In genomic region chr12:95733156-95733825, GRCh38 we compare ENCODE assay signal across 13 cellular contexts. TPM values are rescaled to one million over a fixed set of nuclear protein-coding genes. Genes with fewer than 3 reads are reported as not detected.
DNase-seq lines count a peak whose midpoint lies in the region; ATAC-seq and TF ChIP-seq lines count a peak whose summit lies in the region.
"Had no signal": no experiment of that assay in that cellular context is flagged by ENCODE, and none has a peak within 500 bp of the region (broad histone marks: within the 10 kb centered on the region; RNA-seq: fewer than 3 reads in every experiment).

No MANE protein-coding gene starts in this region.

- ATAC-seq in T-helper 17 cell (no peak), GM18909 (IDR thresholded peaks at IDR 0.05; ENCODE audit: poor library complexity, unreplicated experiment) (no peak)
- no peak for ATAC-seq in activated T-cell treated with anti-CD3 and anti-CD28 coated beads, Interleukin-2, amount 50 U/mL, for 4 hours
- ATAC-seq: HCT116 had no signal

- POLR2A ChIA-PET in A673 (lab: Charles Lee; ENCODE audit: low non-redundant PET) = interaction anchor here (0.6 kb wide), 1 partner anchor 94 kb away, joined by 3 read pairs; no protein-coding TSS in a partner anchor

- H3K4me3 Mint-ChIP-seq in T-helper 17 cell = no peak overlapping the region
- H3K4me3 Mint-ChIP-seq in activated T-cell treated with anti-CD3 and anti-CD28 coated beads, Interleukin-2, amount 50 U/mL, for 4 hours = no peak overlapping the region

- no peaks in the 10 kb centered on the region for H3K9me3 Mint-ChIP-seq in activated T-cell treated with anti-CD3 and anti-CD28 coated beads, Interleukin-2, amount 50 U/mL, for 4 hours

- no peak overlapping the region for H3K4me3 ChIP-seq in A673 (ENCODE audit: low read depth, low read length, poor library complexity, severe bottlenecking)
- no peak overlapping the region for H3K4me3 ChIP-seq in coronary artery
- no peak overlapping the region for H3K4me3 ChIP-seq in muscle layer of duodenum (ENCODE audit: low read depth in 1 of 2, low read length in 2 of 2)
- H3K4me3 ChIP-seq: skin epidermis had no signal

- H3K27ac ChIP-seq in A673 (ENCODE audit: low read depth, low read length, poor library complexity, severe bottlenecking) (peak overlapping the region; percentile 26), coronary artery (peak overlapping the region; percentile 40 to 75), muscle layer of duodenum (ENCODE audit: low read length) (peak overlapping the region; percentile 3)

- H3K27me3 ChIP-seq in A673 (replicated peaks; ENCODE audit: insufficient read depth, low read depth, low read length, poor library complexity) (peaks cover 6% of the 10 kb centered on the region), muscle layer of duodenum (ENCODE audit: low read depth, low read length) (no peaks in the 10 kb centered on the region)

- DNase-seq in A673 (ENCODE audit: low spot score) = peak; percentile 93
- DNase-seq in LHCN-M2 (ENCODE audit: low read depth) = peak; percentile 99
- DNase-seq in coronary artery (ENCODE audit: low spot score) = no peak
- no peak for DNase-seq in T-helper 17 cell
- no peak for DNase-seq in activated T-cell treated with anti-CD3 and anti-CD28 coated beads, Interleukin-2, amount 50 U/mL, for 4 hours
- DNase-seq in T-helper 9 cell = no peak
- DNase-seq: AML-193, hypothalamus, trophoblast cell had no signal

- intact Hi-C loops in A673 (cut with micrococcal nuclease; ENCODE audit: unreplicated experiment) = no loop called here

- H3K4me1 ChIP-seq in A673 (ENCODE audit: insufficient read depth, low read length, poor library complexity, severe bottlenecking) (peaks cover 27% of the 10 kb centered on the region), muscle layer of duodenum (ENCODE audit: control insufficient read depth in 1 of 2, insufficient read depth in 2 of 2, low read length in 2 of 2) (peaks cover 0 to 18% of the 10 kb centered on the region in 2 donors)

- H3K9me3 ChIP-seq in A673 (ENCODE audit: low read depth, low read length, poor library complexity, severe bottlenecking) (no peaks in the 10 kb centered on the region), muscle layer of duodenum (ENCODE audit: control insufficient read depth in 1 of 2, low read length in 2 of 2) (no peaks in the 10 kb centered on the region), T-helper 17 cell (ENCODE audit: control insufficient read depth, low read length, poor library complexity, severe bottlenecking) (no peaks in the 10 kb centered on the region)

- H3K36me3 Mint-ChIP-seq in T-helper 17 cell (ENCODE audit: low read depth) = peaks cover 2% of the 10 kb centered on the region
- H3K36me3 Mint-ChIP-seq in activated T-cell treated with anti-CD3 and anti-CD28 coated beads, Interleukin-2, amount 50 U/mL, for 4 hours (ENCODE audit: insufficient read depth) = no peaks in the 10 kb centered on the region

- H3K4me1 Mint-ChIP-seq in T-helper 17 cell = peaks cover 2% of the 10 kb centered on the region
- no peaks in the 10 kb centered on the region for H3K4me1 Mint-ChIP-seq in activated T-cell treated with anti-CD3 and anti-CD28 coated beads, Interleukin-2, amount 50 U/mL, for 4 hours (ENCODE audit: low read depth)

- no peaks in the 10 kb centered on the region for H3K27me3 Mint-ChIP-seq in T-helper 17 cell
- no peaks in the 10 kb centered on the region for H3K27me3 Mint-ChIP-seq in activated T-cell treated with anti-CD3 and anti-CD28 coated beads, Interleukin-2, amount 50 U/mL, for 4 hours (ENCODE audit: low read depth)

- H3K36me3 ChIP-seq in A673 (ENCODE audit: insufficient read depth, low read length, poor library complexity, severe bottlenecking) = peaks cover under 1% of the 10 kb centered on the region
- H3K36me3 ChIP-seq in muscle layer of duodenum (ENCODE audit: control insufficient read depth in 1 of 2, insufficient read depth in 2 of 2, low read length in 2 of 2) = no peaks in the 10 kb centered on the region

- BruUV-seq in A673 (replicated peaks; lab: Mats Ljungman, UMichigan) = no TSS peak

- TF ChIP-seq CTCF in A673 (conservative IDR thresholded peaks at IDR 0.05; ENCODE audit: low read depth, low read length) = no peak
- TF ChIP-seq CTCF in coronary artery (IDR thresholded peaks at IDR 0.05) = no peak

- CTCF ChIA-PET in A673 (lab: Charles Lee) = interaction anchor here (0.5 to 0.9 kb wide), 3 partner anchors 165 to 616 kb away, joined by 3 to 4 read pairs (median 4); no protein-coding TSS in a partner anchor

- no peak overlapping the region for H3K27ac Mint-ChIP-seq in T-helper 17 cell

RNA-seq across cellular contexts. Expression of gene NTN4, which starts 57.3 kb away (rescaled TPM):
- total RNA-seq in A673 (2021) (9.6 and 11.7 TPM in 2 replicates), LHCN-M2 (2014; rRNA removed) (17.6 and 19.0 TPM in 2 replicates), T-helper 17 cell (1 to 10 TPM; 4.8 to 7.6 TPM)
- polyA plus RNA-seq in LHCN-M2 (2012) = 17.3 TPM
- total RNA-seq in activated T-cell treated with anti-CD3 and anti-CD28 coated beads, Interleukin-2, amount 50 U/mL, for 4 hours = under 1 TPM; 0.13 to 0.16 (median 0.16) TPM

Comparison
In these comparisons a context has a peak if more than half of its experiments do, and no peak if none do; other contexts are left out.
1. DNase-seq: peak in A673 (single experiment) and LHCN-M2 (single experiment); none in coronary artery (single experiment), T-helper 17 cell (0 of 3), activated T-cell treated with anti-CD3 and anti-CD28 coated beads, Interleukin-2, amount 50 U/mL, for 4 hours (single experiment) and T-helper 9 cell (single experiment).
2. H3K27ac ChIP-seq: peak in every context shown above with its lines; median percentile 58 in coronary artery; 26 in A673; 3 in muscle layer of duodenum.